In genomic region chr4:129362685-129363274, GRCh38 we compare ENCODE assay signal across 8 cellular contexts.
DNase-seq lines count a peak whose midpoint lies in the region; ATAC-seq and TF ChIP-seq lines count a peak whose summit lies in the region.

No MANE protein-coding gene starts in this region.

- H3K4me3 ChIP-seq in naive thymus-derived CD4-positive, alpha-beta T cell (ENCODE audit: low read length), result no peak overlapping the region

- no peaks in the 10 kb centered on the region for H3K27me3 ChIP-seq in naive thymus-derived CD4-positive, alpha-beta T cell (ENCODE audit: control insufficient read depth in 2 of 2, insufficient read depth in 2 of 2, low read length in 2 of 2)

- H3K27me3 Mint-ChIP-seq in activated CD4-positive, alpha-beta T cell treated with anti-CD3 and anti-CD28 coated beads, Interleukin-2, amount 10 ng/mL, durations not matched to agents 7 days and 5 days, result peaks cover 3% of the 10 kb centered on the region
- H3K27me3 Mint-ChIP-seq in naive thymus-derived CD4-positive, alpha-beta T cell, result peaks cover 3 to 37% (median 10%) of the 10 kb centered on the region in 5 donors

- intact Hi-C loops in naive thymus-derived CD4-positive, alpha-beta T cell (cut with micrococcal nuclease), result loop anchor here in 1 of 2 donors (1.0 kb wide), 1 partner anchor 279 kb away; no protein-coding TSS in a partner anchor

- DNase-seq in COLO829 (ENCODE audit: low spot score) (peak; percentile 78), GM19238 (ENCODE audit: insufficient read length, low spot score) (peak; percentile 14), NCI-H345 (lab: John Stamatoyannopoulos, UW) (peak; percentile 30), erythroblast (lab: John Stamatoyannopoulos, UW) (peak; percentile 62 to 81), ureter (ENCODE audit: low spot score) (peak; percentile 50)
- peak; percentile 72 for DNase-seq in activated CD4-positive, alpha-beta T cell treated with anti-CD3 and anti-CD28 coated beads, Interleukin-2, amount 10 ng/mL, durations not matched to agents 7 days and 5 days
- peak in 8 of 9 donors; percentile 2 to 60 (median 36) for DNase-seq in naive thymus-derived CD4-positive, alpha-beta T cell

- no peak overlapping the region for H3K27ac Mint-ChIP-seq in activated CD4-positive, alpha-beta T cell treated with anti-CD3 and anti-CD28 coated beads, Interleukin-2, amount 10 ng/mL, durations not matched to agents 7 days and 5 days
- H3K27ac Mint-ChIP-seq in naive thymus-derived CD4-positive, alpha-beta T cell, result no peak overlapping the region

- POLR2A ChIA-PET in activated CD4-positive, alpha-beta T cell treated with anti-CD3 and anti-CD28 coated beads, Interleukin-2, amount 10 ng/mL, durations not matched to agents 7 days and 5 days (lab: Charles Lee), result no interaction called here
- POLR2A ChIA-PET in naive thymus-derived CD4-positive, alpha-beta T cell (lab: Charles Lee), result no interaction called here

- no peaks in the 10 kb centered on the region for H3K36me3 ChIP-seq in naive thymus-derived CD4-positive, alpha-beta T cell (ENCODE audit: control insufficient read depth in 2 of 3, insufficient read depth in 3 of 3, low read length in 3 of 3)

- H3K4me1 ChIP-seq in naive thymus-derived CD4-positive, alpha-beta T cell (ENCODE audit: control insufficient read depth in 2 of 2, insufficient read depth in 2 of 2, low read length in 2 of 2), result no peaks in the 10 kb centered on the region

- H3K9me3 Mint-ChIP-seq in activated CD4-positive, alpha-beta T cell treated with anti-CD3 and anti-CD28 coated beads, Interleukin-2, amount 10 ng/mL, durations not matched to agents 7 days and 5 days, result no peaks in the 10 kb centered on the region
- H3K9me3 Mint-ChIP-seq in naive thymus-derived CD4-positive, alpha-beta T cell, result no peaks in the 10 kb centered on the region

- peak; percentile 86 for ATAC-seq in HG03354 (IDR thresholded peaks at IDR 0.05; ENCODE audit: poor library complexity, severe bottlenecking, unreplicated experiment)
- peak; percentile 60 for ATAC-seq in naive thymus-derived CD4-positive, alpha-beta T cell

- no peak for TF ChIP-seq POLR2A in erythroblast (IDR thresholded peaks at IDR 0.05; ENCODE audit: low read length)

- no peak overlapping the region for H3K27ac ChIP-seq in naive thymus-derived CD4-positive, alpha-beta T cell (ENCODE audit: low read depth, low read length)

- no peak overlapping the region for H3K4me3 Mint-ChIP-seq in activated CD4-positive, alpha-beta T cell treated with anti-CD3 and anti-CD28 coated beads, Interleukin-2, amount 10 ng/mL, durations not matched to agents 7 days and 5 days
- H3K4me3 Mint-ChIP-seq in naive thymus-derived CD4-positive, alpha-beta T cell, result no peak overlapping the region

- H3K4me1 Mint-ChIP-seq in activated CD4-positive, alpha-beta T cell treated with anti-CD3 and anti-CD28 coated beads, Interleukin-2, amount 10 ng/mL, durations not matched to agents 7 days and 5 days, result peaks cover 9% of the 10 kb centered on the region
- peaks cover 0 to 4% (median 0%) of the 10 kb centered on the region in 7 donors for H3K4me1 Mint-ChIP-seq in naive thymus-derived CD4-positive, alpha-beta T cell

- H3K9me3 ChIP-seq in naive thymus-derived CD4-positive, alpha-beta T cell (ENCODE audit: control insufficient read depth in 2 of 3, low read length in 3 of 3), result no peaks in the 10 kb centered on the region

- CTCF ChIA-PET in activated CD4-positive, alpha-beta T cell treated with anti-CD3 and anti-CD28 coated beads, Interleukin-2, amount 10 ng/mL, durations not matched to agents 7 days and 5 days (lab: Charles Lee), result no interaction called here
- CTCF ChIA-PET in naive thymus-derived CD4-positive, alpha-beta T cell (lab: Charles Lee), result interaction anchor here (1.0 to 1.1 kb wide), 2 partner anchors 8 to 15 kb away, joined by 3 read pairs; no protein-coding TSS in a partner anchor

- H3K36me3 Mint-ChIP-seq in activated CD4-positive, alpha-beta T cell treated with anti-CD3 and anti-CD28 coated beads, Interleukin-2, amount 10 ng/mL, durations not matched to agents 7 days and 5 days (ENCODE audit: low read depth), result no peaks in the 10 kb centered on the region
- no peaks in the 10 kb centered on the region for H3K36me3 Mint-ChIP-seq in naive thymus-derived CD4-positive, alpha-beta T cell

Comparison
In these comparisons a context has a peak if more than half of its experiments do, and no peak if none do; other contexts are left out.
1. DNase-seq: peak in every context shown above with its lines; median percentile 78 in COLO829; 72 in activated CD4-positive, alpha-beta T cell treated with anti-CD3 and anti-CD28 coated beads, Interleukin-2, amount 10 ng/mL, durations not matched to agents 7 days and 5 days; 72 in erythroblast; 50 in ureter; 36 in naive thymus-derived CD4-positive, alpha-beta T cell; 30 in NCI-H345; 14 in GM19238.